In genomic region chr12:130828895-130829294, GRCh38 we compare ENCODE assay signal across 1 cellular context.
TF ChIP-seq lines count a peak whose summit lies in the region.

No MANE protein-coding gene starts in this region.

TF ChIP-seq in H1, 55 proteins besides CTCF, POLR2A, EP300 and RAD21:
- TF ChIP-seq BCL11A (IDR thresholded peaks at IDR 0.05; ENCODE audit: low read depth in 2 of 2, low read length in 2 of 2) (no peak), ATF3 (IDR thresholded peaks at IDR 0.05; ENCODE audit: insufficient read depth, low read depth, low read length) (no peak), MAFK (IDR thresholded peaks at IDR 0.05; ENCODE audit: low read depth, low read length) (no peak), GABPA (IDR thresholded peaks at IDR 0.05; ENCODE audit: borderline replicate concordance, insufficient read depth, low read length) (no peak)
- TF ChIP-seq, protein P1, sequence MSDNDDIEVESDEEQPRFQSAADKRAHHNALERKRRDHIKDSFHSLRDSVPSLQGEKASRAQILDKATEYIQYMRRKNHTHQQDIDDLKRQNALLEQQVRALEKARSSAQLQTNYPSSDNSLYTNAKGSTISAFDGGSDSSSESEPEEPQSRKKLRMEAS (IDR thresholded peaks at IDR 0.05) = peak; percentile 50
